In genomic region chr3:192816274-192816853, GRCh38 we compare ENCODE assay signal across 8 cellular contexts.
DNase-seq lines count a peak whose midpoint lies in the region; ATAC-seq and TF ChIP-seq lines count a peak whose summit lies in the region.

No MANE protein-coding gene starts in this region.

- H3K27me3 Mint-ChIP-seq in immature natural killer cell (ENCODE audit: low read depth in 3 of 3), result peaks cover 2 to 4% (median 3%) of the 10 kb centered on the region in 3 donors

- H3K27ac Mint-ChIP-seq in immature natural killer cell, result no peak overlapping the region

- in situ Hi-C loops in astrocyte of the cerebellum (cut with HindIII; ENCODE audit: low sequenced_read_pairs), result loop anchor here (25.0 kb wide), 1 partner anchor 221 kb away; no protein-coding TSS in a partner anchor

- no peaks in the 10 kb centered on the region for H3K9me3 Mint-ChIP-seq in immature natural killer cell

- H3K4me3 Mint-ChIP-seq in immature natural killer cell, result no peak overlapping the region

- H3K36me3 Mint-ChIP-seq in immature natural killer cell, result no peaks in the 10 kb centered on the region

- H3K4me1 Mint-ChIP-seq in immature natural killer cell, result no peaks in the 10 kb centered on the region

- DNase-seq in AML-193 (lab: John Stamatoyannopoulos, UW) (peak; percentile 37 to 56), NCI-H345 treated with DMSO at 0.1 percent for 48 hours (lab: John Stamatoyannopoulos, UW; ENCODE audit: unreplicated experiment) (peak; percentile 55), astrocyte of the cerebellum (ENCODE audit: low read depth) (no peak), left kidney (ENCODE audit: low read depth, low spot score) (peak; percentile 75), NCI-H1048 (lab: John Stamatoyannopoulos, UW) (no peak), immature natural killer cell (no peak)

- H3K4me3 ChIP-seq in astrocyte of the cerebellum (ENCODE audit: low read depth, low read length), result no peak overlapping the region

- TF ChIP-seq CTCF in astrocyte of the cerebellum (IDR thresholded peaks at IDR 0.05; ENCODE audit: low read depth, low read length, missing control alignments), result peak; percentile 46

- ATAC-seq in GM18909 (IDR thresholded peaks at IDR 0.05; ENCODE audit: poor library complexity, unreplicated experiment) (peak; percentile 42), GM19452 (IDR thresholded peaks at IDR 0.05; ENCODE audit: unreplicated experiment) (no peak)

Comparison
In these comparisons a context has a peak if more than half of its experiments do, and no peak if none do; other contexts are left out.
1. DNase-seq: peak in AML-193 (2 of 2), NCI-H345 treated with DMSO at 0.1 percent for 48 hours (single experiment) and left kidney (single experiment); none in astrocyte of the cerebellum (single experiment), NCI-H1048 (single experiment) and immature natural killer cell (0 of 3).